ENCODE assay signal across 1 cellular context in the genomic region with DNA sequence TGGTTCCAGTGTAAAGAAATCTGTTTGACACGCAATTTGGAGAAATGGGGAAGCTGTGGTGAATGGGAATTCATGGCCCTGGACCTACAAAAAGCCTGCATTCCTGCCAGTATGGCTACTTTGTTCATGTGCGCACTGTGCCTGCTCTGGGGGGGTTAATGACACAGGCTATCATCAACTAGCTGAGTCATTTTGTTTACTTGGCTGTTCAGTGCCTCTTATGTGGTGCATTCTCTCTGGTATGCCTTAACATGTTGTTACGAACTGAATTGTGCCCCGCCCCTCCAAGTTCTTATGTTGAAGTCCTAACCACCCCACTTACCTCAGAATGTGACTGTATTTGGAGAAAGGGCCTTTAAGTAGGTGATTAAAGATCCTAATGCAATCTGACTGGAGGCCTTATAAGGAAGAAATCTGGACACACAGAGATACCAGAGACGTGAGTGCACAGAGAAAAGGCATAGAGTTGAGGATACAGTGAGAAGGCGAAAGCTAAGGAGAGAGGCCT.
TF ChIP-seq lines count a peak whose summit lies in the region.

No MANE protein-coding gene starts in this region.

TF ChIP-seq in IMR-90, 13 proteins besides CTCF, POLR2A, EP300 and RAD21:
- TF ChIP-seq NFE2L2 (IDR thresholded peaks at IDR 0.05; ENCODE audit: low read depth, low read length) (peak; percentile 78), MAFK (IDR thresholded peaks at IDR 0.05; ENCODE audit: low read depth, low read length) (0 out of 2 replicates have a peak, but pooled peaks have one; percentile 12), MAZ (IDR thresholded peaks at IDR 0.05; ENCODE audit: borderline replicate concordance, low read depth, low read length) (peak; percentile 48)
- TF ChIP-seq, protein P1, sequence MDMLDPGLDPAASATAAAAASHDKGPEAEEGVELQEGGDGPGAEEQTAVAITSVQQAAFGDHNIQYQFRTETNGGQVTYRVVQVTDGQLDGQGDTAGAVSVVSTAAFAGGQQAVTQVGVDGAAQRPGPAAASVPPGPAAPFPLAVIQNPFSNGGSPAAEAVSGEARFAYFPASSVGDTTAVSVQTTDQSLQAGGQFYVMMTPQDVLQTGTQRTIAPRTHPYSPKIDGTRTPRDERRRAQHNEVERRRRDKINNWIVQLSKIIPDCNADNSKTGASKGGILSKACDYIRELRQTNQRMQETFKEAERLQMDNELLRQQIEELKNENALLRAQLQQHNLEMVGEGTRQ (IDR thresholded peaks at IDR 0.05; ENCODE audit: low read depth, low read length) = no peak
